14 cellular contexts compared by ENCODE assay signal in genomic region chr11:70135142-70136132, GRCh38. TPM values are rescaled to one million over a fixed set of nuclear protein-coding genes. Genes with fewer than 3 reads are reported as not detected.
DNase-seq lines count a peak whose midpoint lies in the region; ATAC-seq and TF ChIP-seq lines count a peak whose summit lies in the region.
"Had no signal": no experiment of that assay in that cellular context is flagged by ENCODE, and none has a peak within 500 bp of the region (broad histone marks: within the 10 kb centered on the region; RNA-seq: fewer than 3 reads in every experiment).

No MANE protein-coding gene starts in this region.

- H3K4me3 Mint-ChIP-seq in nephron: peak overlapping the region in 2 of 3 experiments; percentile 25 to 36
- H3K4me3 Mint-ChIP-seq: naive thymus-derived CD4-positive, alpha-beta T cell had no signal

- DNase-seq in A673 (ENCODE audit: low spot score) (peak; percentile 74), NCI-H1436 (lab: John Stamatoyannopoulos, UW) (peak; percentile 80), fibroblast of pulmonary artery (ENCODE audit: low read depth) (peak; percentile 34), transverse colon (no peak), NCI-H446 (lab: John Stamatoyannopoulos, UW) (no peak)
- DNase-seq: naive thymus-derived CD4-positive, alpha-beta T cell; NCI-H524 treated with DMSO at 0.1 percent for 48 hours; stimulated activated CD4-positive, alpha-beta T cell treated with anti-CD3 and anti-CD28 coated beads, Interleukin-4, amount 100 ng/mL, for 24 hours; SW 1271 had no signal

- peaks cover 21% of the 10 kb centered on the region for H3K4me1 Mint-ChIP-seq in nephron
- H3K4me1 Mint-ChIP-seq: naive thymus-derived CD4-positive, alpha-beta T cell had no signal

- H3K36me3 Mint-ChIP-seq in nephron (ENCODE audit: low read depth): no peaks in the 10 kb centered on the region
- H3K36me3 Mint-ChIP-seq: naive thymus-derived CD4-positive, alpha-beta T cell had no signal

- H3K9me3 Mint-ChIP-seq in nephron: no peaks in the 10 kb centered on the region

- H3K9me3 ChIP-seq in A673 (ENCODE audit: low read depth, low read length, poor library complexity, severe bottlenecking) (no peaks in the 10 kb centered on the region), transverse colon (no peaks in the 10 kb centered on the region)

- no TSS peak for BruUV-seq in A673 (replicated peaks; lab: Mats Ljungman, UMichigan)

- POLR2A ChIA-PET in A673 (lab: Charles Lee; ENCODE audit: low non-redundant PET): no interaction called here

- H3K27me3 ChIP-seq in A673 (replicated peaks; ENCODE audit: insufficient read depth, low read depth, low read length, poor library complexity) (no peaks in the 10 kb centered on the region), transverse colon (no peaks in the 10 kb centered on the region)

- TF ChIP-seq CTCF in A673 (conservative IDR thresholded peaks at IDR 0.05; ENCODE audit: low read depth, low read length): no peak
- TF ChIP-seq CTCF in fibroblast of pulmonary artery (IDR thresholded peaks at IDR 0.05; ENCODE audit: low read length, missing control alignments): no peak
- no peak for TF ChIP-seq CTCF in nephron (IDR thresholded peaks at IDR 0.05; ENCODE audit: unreplicated experiment in 3 of 3)
- TF ChIP-seq CTCF in transverse colon (IDR thresholded peaks at IDR 0.05): no peak

- peaks cover 12% of the 10 kb centered on the region for H3K4me1 ChIP-seq in A673 (ENCODE audit: insufficient read depth, low read length, poor library complexity, severe bottlenecking)
- H3K4me1 ChIP-seq in transverse colon: no peaks in the 10 kb centered on the region

- TF ChIP-seq EP300 in transverse colon (IDR thresholded peaks at IDR 0.05; ENCODE audit: low read depth): no peak

- no peak for TF ChIP-seq POLR2A in transverse colon (IDR thresholded peaks at IDR 0.05)

- no peaks in the 10 kb centered on the region for H3K36me3 ChIP-seq in A673 (ENCODE audit: insufficient read depth, low read length, poor library complexity, severe bottlenecking)
- H3K36me3 ChIP-seq in transverse colon: no peaks in the 10 kb centered on the region

- H3K4me3 ChIP-seq in A673 (ENCODE audit: low read depth, low read length, poor library complexity, severe bottlenecking): no peak overlapping the region
- H3K4me3 ChIP-seq in fibroblast of pulmonary artery (replicated peaks; ENCODE audit: low read depth, low read length): no peak overlapping the region
- H3K4me3 ChIP-seq in transverse colon: no peak overlapping the region

- WGBS in transverse colon (ENCODE audit: low coverage in 1 of 2), 2 donors: 69 to 77% methylated on average over 3 to 26 of the region's 26 CpGs

- H3K27ac ChIP-seq in A673 (ENCODE audit: low read depth, low read length, poor library complexity, severe bottlenecking): peak overlapping the region; percentile 31
- peak overlapping the region in 1 of 4 donors; percentile 12 for H3K27ac ChIP-seq in transverse colon

- H3K27ac Mint-ChIP-seq in nephron: peak overlapping the region; percentile 71 to 93 (median 92)
- H3K27ac Mint-ChIP-seq: naive thymus-derived CD4-positive, alpha-beta T cell had no signal

- CTCF ChIA-PET in A673 (lab: Charles Lee): no interaction called here

- in situ Hi-C loops in transverse colon (cut with MboI; ENCODE audit: low pct_ligation_motif_present in 1 of 4, low pct_unique_long_range_greater_than_20kb in 1 of 4, low sequenced_read_pairs in 3 of 4): no loop called here

- ATAC-seq in HG02840 (IDR thresholded peaks at IDR 0.05; ENCODE audit: low FRiP score, unreplicated experiment) (no peak), HG03108 (IDR thresholded peaks at IDR 0.05; ENCODE audit: unreplicated experiment) (no peak)
- ATAC-seq: HepG2; naive thymus-derived CD4-positive, alpha-beta T cell; Panc1 had no signal

- intact Hi-C loops in A673 (cut with micrococcal nuclease; ENCODE audit: unreplicated experiment): no loop called here
- intact Hi-C loops in transverse colon (cut with DNase I; ENCODE audit: low total_unique reads): no loop called here

- H3K27me3 Mint-ChIP-seq in nephron (ENCODE audit: low read depth): peaks cover 18% of the 10 kb centered on the region

RNA-seq across cellular contexts. Expression of gene ANO1, which starts 57.3 kb away (rescaled TPM):
- total RNA-seq in A673 (2021): 0.59 and 0.90 TPM in 2 replicates
- 10 to 100 TPM in 2 of 4 donors, 1 to 10 TPM in 2; 7.9 to 20.9 (median 11.3) TPM for total RNA-seq in transverse colon
- total RNA-seq: HepG2; naive thymus-derived CD4-positive, alpha-beta T cell had no signal

Comparison
In these comparisons a context has a peak if more than half of its experiments do, and no peak if none do; other contexts are left out.
1. DNase-seq: peak in A673 (single experiment), NCI-H1436 (single experiment) and fibroblast of pulmonary artery (single experiment); none in transverse colon (single experiment) and NCI-H446 (0 of 2).